ENCODE assay signal across 12 cellular contexts in the genomic region with DNA sequence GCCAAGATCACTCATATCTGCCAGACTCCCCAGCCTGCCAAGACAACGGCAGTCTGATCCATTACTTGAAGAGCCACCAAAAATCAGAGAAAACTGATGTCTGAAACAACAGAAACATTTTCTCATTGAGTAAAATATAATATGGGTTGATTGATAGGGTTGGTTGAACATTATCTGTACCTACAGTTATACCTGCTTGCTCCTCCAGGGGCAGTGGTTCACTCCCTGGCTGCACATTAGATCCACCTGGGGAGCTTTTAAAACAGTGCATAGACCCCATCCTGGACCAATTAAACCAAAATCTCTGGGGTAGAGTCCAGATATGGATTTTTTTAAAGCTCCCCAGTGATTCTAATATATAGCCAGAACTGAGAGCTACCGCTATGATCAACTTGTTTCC. TPM values are rescaled to one million over a fixed set of nuclear protein-coding genes. Genes with fewer than 3 reads are reported as not detected.
DNase-seq lines count a peak whose midpoint lies in the region; ATAC-seq, FAIRE-seq and TF ChIP-seq lines count a peak whose summit lies in the region.
"Had no signal": no experiment of that assay in that cellular context is flagged by ENCODE, and none has a peak within 500 bp of the region (broad histone marks: within the 10 kb centered on the region; RNA-seq: fewer than 3 reads in every experiment).

No MANE protein-coding gene starts in this region.

- peak; percentile 28; the same call in 1 of the 2 replicates for TF ChIP-seq CTCF in BJ (IDR thresholded peaks at IDR 0.05; ENCODE audit: insufficient read depth, low read depth, low read length)
- TF ChIP-seq CTCF in GM20000 (IDR thresholded peaks at IDR 0.05; ENCODE audit: extremely low read depth, missing control alignments), result peak; percentile 18
- TF ChIP-seq CTCF in keratinocyte (optimal IDR thresholded peaks at IDR 0.05 in 1 of 3, IDR thresholded peaks at IDR 0.05 in 1 of 3, conservative IDR thresholded peaks at IDR 0.05 in 1 of 3; ENCODE audit: extremely low read depth in 1 of 3, insufficient read depth in 2 of 3, low read length in 3 of 3), result peak; percentile 49 to 60 (median 49)
- TF ChIP-seq CTCF in suprapubic skin (IDR thresholded peaks at IDR 0.05), result peak in 1 of 2 donors; percentile 22

- no peak for TF ChIP-seq EP300 in suprapubic skin (IDR thresholded peaks at IDR 0.05)

- H3K4me3 ChIP-seq in BJ (ENCODE audit: low read depth, low read length), result no peak overlapping the region
- H3K4me3 ChIP-seq in keratinocyte (ENCODE audit: control insufficient read depth in 2 of 3, extremely low read depth in 1 of 3, insufficient read depth in 2 of 3, low read depth in 1 of 3, low read length in 3 of 3), result no peak overlapping the region
- no peak overlapping the region for H3K4me3 ChIP-seq in suprapubic skin
- H3K4me3 ChIP-seq: sigmoid colon had no signal

- dilution Hi-C loops in keratinocyte (cut with MboI; ENCODE audit: extremely low pct_ligation_motif_present, low sequenced_read_pairs), result no loop called here

- no peaks in the 10 kb centered on the region for H3K9me1 ChIP-seq in keratinocyte (ENCODE audit: control insufficient read depth, extremely low read depth, insufficient read depth, low read length)

- H3K79me2 ChIP-seq in keratinocyte (ENCODE audit: control insufficient read depth, insufficient read depth, low read length), result no peaks in the 10 kb centered on the region

- TF ChIP-seq POLR2A in suprapubic skin (IDR thresholded peaks at IDR 0.05), result no peak

- POLR2A ChIA-PET in BJ (lab: Charles Lee), result no interaction called here

- H3K36me3 ChIP-seq in BJ (ENCODE audit: control insufficient read depth, insufficient read depth, low read length) (no peaks in the 10 kb centered on the region), keratinocyte (ENCODE audit: control insufficient read depth in 2 of 2, extremely low read depth in 1 of 2, insufficient read depth in 2 of 2, low read length in 2 of 2) (no peaks in the 10 kb centered on the region), suprapubic skin (no peaks in the 10 kb centered on the region)
- H3K36me3 ChIP-seq: sigmoid colon had no signal

- DNase-seq in BJ (ENCODE audit: low read depth) (no peak), GM20000 (ENCODE audit: low spot score) (no peak), OCI-M1 (lab: John Stamatoyannopoulos, UW) (peak; percentile 18), keratinocyte (ENCODE audit: low read depth, low spot score) (no peak), NCI-H774 (lab: John Stamatoyannopoulos, UW) (no peak), suprapubic skin (ENCODE audit: low spot score in 2 of 2) (no peak)
- DNase-seq: activated B cell treated with CpG ODN at 0.5 μM for 24 hours; activated naive CD8-positive, alpha-beta T cell treated with anti-CD3 and anti-CD28 coated beads for 36 hours; sigmoid colon had no signal

- H2AFZ ChIP-seq in keratinocyte (ENCODE audit: control insufficient read depth, low read length), result no peak overlapping the region

- H3K27ac ChIP-seq in keratinocyte (ENCODE audit: control insufficient read depth, insufficient read depth, low read length), result no peak overlapping the region
- H3K27ac ChIP-seq in suprapubic skin, result no peak overlapping the region
- H3K27ac ChIP-seq: sigmoid colon had no signal

- H3K4me1 ChIP-seq in keratinocyte (ENCODE audit: control insufficient read depth, extremely low read depth, insufficient read depth, low read length) (peaks cover 6% of the 10 kb centered on the region), suprapubic skin (peaks cover 7% of the 10 kb centered on the region)

- H4K20me1 ChIP-seq in keratinocyte (ENCODE audit: control insufficient read depth, extremely low read depth, insufficient read depth, low read length), result no peaks in the 10 kb centered on the region

- ATAC-seq in GM19395 (IDR thresholded peaks at IDR 0.05; ENCODE audit: unreplicated experiment), result no peak
- ATAC-seq in GM21423 (IDR thresholded peaks at IDR 0.05; ENCODE audit: unreplicated experiment), result no peak

- H3K4me2 ChIP-seq in keratinocyte (ENCODE audit: control insufficient read depth, extremely low read depth, insufficient read depth, low read depth, low read length), result no peak overlapping the region

- whole genome bisulfite sequencing in suprapubic skin, result 78% methylated on average over 2 of the region's 2 CpGs

- peak; percentile 43 for FAIRE-seq in keratinocyte (lab: Jason Lieb, UNC)

- no peak overlapping the region for H3K9ac ChIP-seq in keratinocyte (ENCODE audit: control insufficient read depth, extremely low read depth, insufficient read depth, low read length)

- CTCF ChIA-PET in BJ (lab: Yijun Ruan, JAX), result interaction anchor here (0.6 to 1.5 kb wide), 2 partner anchors 13 to 35 kb away, joined by 3 to 6 read pairs; no protein-coding TSS in a partner anchor

- H3K27me3 ChIP-seq in BJ (ENCODE audit: control insufficient read depth, insufficient read depth, low read length) (peaks cover 1% of the 10 kb centered on the region; the same call in 1 of the 2 replicates), keratinocyte (ENCODE audit: control insufficient read depth, extremely low read depth, insufficient read depth, low read length) (no peaks in the 10 kb centered on the region), suprapubic skin (no peaks in the 10 kb centered on the region)
- H3K27me3 ChIP-seq: sigmoid colon had no signal

- no peaks in the 10 kb centered on the region for H3K9me3 ChIP-seq in keratinocyte (ENCODE audit: control insufficient read depth, low read depth, low read length)
- H3K9me3 ChIP-seq in suprapubic skin, result no peaks in the 10 kb centered on the region
- H3K9me3 ChIP-seq: sigmoid colon had no signal

RNA-seq across cellular contexts. Expression of a gene that starts 43.6 kb away (rescaled TPM):
- polyA plus RNA-seq in BJ (2011; rRNA removed) (0.02 and 0.07 TPM in 2 replicates), keratinocyte (0.03 TPM in 1 of 3 replicates, not detected in the others)
- 0.09 TPM in 1 of 2 replicates, not detected in the other for polyA minus RNA-seq in BJ (2011; rRNA and poly(A)+ RNA removed)
- not detected for polyA plus RNA-seq in keratinocyte (2011; ENCODE audit: low read depth)
- polyA plus RNA-seq in keratinocyte (2011; cell fraction: cytosol; rRNA removed), result not detected in 2 replicates
- 0.03 and 0.08 TPM in 2 replicates for polyA plus RNA-seq in keratinocyte (2011; cell fraction: nucleus; rRNA removed)
- polyA plus RNA-seq in keratinocyte (2012; ENCODE audit: low replicate concordance), result 0.03 TPM in 1 of 2 replicates, not detected in the other
- polyA minus RNA-seq in keratinocyte, result not detected in 3 replicates
- polyA minus RNA-seq in keratinocyte (2011; cell fraction: cytosol; rRNA and poly(A)+ RNA removed), result not detected
- not detected in 2 replicates for polyA minus RNA-seq in keratinocyte (2011; cell fraction: nucleus; rRNA and poly(A)+ RNA removed)
- total RNA-seq in suprapubic skin, result under 1 TPM in 1 of 4 donors, not detected in 3; 0.31 TPM
- total RNA-seq: activated B cell treated with CpG ODN at 0.5 μM for 24 hours, liver had no signal
